ENCODE assay signal across 8 cellular contexts in genomic region chr3:42066516-42067181, GRCh38. TPM values are rescaled to one million over a fixed set of nuclear protein-coding genes. Genes with fewer than 3 reads are reported as not detected.
DNase-seq lines count a peak whose midpoint lies in the region; TF ChIP-seq lines count a peak whose summit lies in the region.

No MANE protein-coding gene starts in this region.

- DNase-seq in GM03348 (ENCODE audit: low spot score): peak; percentile 66
- peak; percentile 40 for DNase-seq in neural progenitor cell (ENCODE audit: low spot score)
- no peak for DNase-seq in activated effector memory CD4-positive, alpha-beta T cell treated with anti-CD3 and anti-CD28 coated beads, Interleukin-2, amount 50 U/mL, for 16 hours
- DNase-seq in NCI-H446 (lab: John Stamatoyannopoulos, UW): no peak
- DNase-seq in NCI-H1105 (lab: John Stamatoyannopoulos, UW): no peak
- DNase-seq in globus pallidus (ENCODE audit: low spot score): no peak

- peaks cover 27% of the 10 kb centered on the region for H3K4me1 ChIP-seq in Loucy (ENCODE audit: insufficient read depth, low read length, poor library complexity, severe bottlenecking)
- peaks cover 17% of the 10 kb centered on the region for H3K4me1 ChIP-seq in endocrine pancreas (ENCODE audit: control insufficient read depth, insufficient read depth, low read length)
- peaks cover 10% of the 10 kb centered on the region for H3K4me1 ChIP-seq in neural progenitor cell

- H3K9ac ChIP-seq in Loucy (ENCODE audit: low read depth, low read length, poor library complexity, severe bottlenecking): no peak overlapping the region
- no peak overlapping the region for H3K9ac ChIP-seq in endocrine pancreas (ENCODE audit: control insufficient read depth, insufficient read depth, low read length)
- no peak overlapping the region for H3K9ac ChIP-seq in neural progenitor cell

- H3K4me3 Mint-ChIP-seq in neural progenitor cell: peak overlapping the region; percentile 56

- TF ChIP-seq CTCF in Loucy (conservative IDR thresholded peaks at IDR 0.05; ENCODE audit: low read length): no peak
- no peak for TF ChIP-seq CTCF in neural progenitor cell (IDR thresholded peaks at IDR 0.05)

- H3K9me2 ChIP-seq in Loucy (replicated peaks; ENCODE audit: low read depth, low read length): no peaks in the 10 kb centered on the region

- no peaks in the 10 kb centered on the region for H3K27me3 ChIP-seq in Loucy (ENCODE audit: insufficient read depth, low read length, poor library complexity, severe bottlenecking)
- H3K27me3 ChIP-seq in endocrine pancreas (ENCODE audit: control insufficient read depth, insufficient read depth, low read length): no peaks in the 10 kb centered on the region
- no peaks in the 10 kb centered on the region for H3K27me3 ChIP-seq in neural progenitor cell

- H3K36me3 Mint-ChIP-seq in neural progenitor cell: no peaks in the 10 kb centered on the region

- H4K20me1 ChIP-seq in Loucy (ENCODE audit: insufficient read depth, low read length, poor library complexity, severe bottlenecking) (peaks cover 46% of the 10 kb centered on the region), neural progenitor cell (ENCODE audit: low read depth) (peaks cover 16% of the 10 kb centered on the region)

- H3K27ac ChIP-seq in neural progenitor cell: no peak overlapping the region

- H3K9me3 Mint-ChIP-seq in neural progenitor cell: no peaks in the 10 kb centered on the region

- H3K9me3 ChIP-seq in Loucy (ENCODE audit: insufficient read depth, low read depth, low read length) (no peaks in the 10 kb centered on the region), endocrine pancreas (ENCODE audit: control insufficient read depth, low read length) (no peaks in the 10 kb centered on the region), neural progenitor cell (ENCODE audit: low read depth) (no peaks in the 10 kb centered on the region)

- H3K79me2 ChIP-seq in Loucy (ENCODE audit: insufficient read depth, low read length) (peaks cover 90% of the 10 kb centered on the region), neural progenitor cell (ENCODE audit: low read depth) (peaks cover 83% of the 10 kb centered on the region)

- H3K4me2 ChIP-seq in Loucy (ENCODE audit: low read depth, low read length, poor library complexity, severe bottlenecking): peak overlapping the region; percentile 26
- no peak overlapping the region for H3K4me2 ChIP-seq in neural progenitor cell

- H3F3A ChIP-seq in Loucy (ENCODE audit: low read depth): peaks cover 1% of the 10 kb centered on the region; the same call in 1 of the 2 replicates
- H3F3A ChIP-seq in neural progenitor cell (ENCODE audit: low read depth): peaks cover 10% of the 10 kb centered on the region

- peak overlapping the region; percentile 100 for H3K27ac Mint-ChIP-seq in neural progenitor cell

- H3K4me1 Mint-ChIP-seq in neural progenitor cell: peaks cover 72% of the 10 kb centered on the region

- H3K36me3 ChIP-seq in Loucy (ENCODE audit: insufficient read depth, low read length) (no peaks in the 10 kb centered on the region), endocrine pancreas (ENCODE audit: control insufficient read depth, insufficient read depth, low read length) (no peaks in the 10 kb centered on the region), neural progenitor cell (no peaks in the 10 kb centered on the region)

- H3K4me3 ChIP-seq in Loucy (ENCODE audit: low read length, poor library complexity, severe bottlenecking) (no peak overlapping the region), endocrine pancreas (ENCODE audit: control insufficient read depth, insufficient read depth, low read length) (peak overlapping the region; percentile 50), neural progenitor cell (no peak overlapping the region)

- H3K27me3 Mint-ChIP-seq in neural progenitor cell (ENCODE audit: insufficient read depth, low read depth): peaks cover 2% of the 10 kb centered on the region

- H2AFZ ChIP-seq in Loucy (ENCODE audit: low read length): no peak overlapping the region
- no peak overlapping the region for H2AFZ ChIP-seq in neural progenitor cell (replicated peaks)

RNA-seq across cellular contexts. Expression of gene TRAK1, which starts 24.5 kb away (rescaled TPM):
- total RNA-seq in neural progenitor cell (ENCODE audit: low replicate concordance): 32.2 and 41.3 TPM in 2 replicates

Comparison
In these comparisons a context has a peak if more than half of its experiments do, and no peak if none do; other contexts are left out.
1. DNase-seq: peak in GM03348 (single experiment) and neural progenitor cell (single experiment); none in activated effector memory CD4-positive, alpha-beta T cell treated with anti-CD3 and anti-CD28 coated beads, Interleukin-2, amount 50 U/mL, for 16 hours (single experiment), NCI-H446 (0 of 2), NCI-H1105 (single experiment) and globus pallidus (single experiment).